In genomic region chr16:48123104-48123788, GRCh38 we compare ENCODE assay signal across 8 cellular contexts. TPM values are rescaled to one million over a fixed set of nuclear protein-coding genes. Genes with fewer than 3 reads are reported as not detected.
A peak's percentile ranks its signal among the peaks of the same experiment; 100 is the strongest.
DNase-seq lines count a peak whose midpoint lies in the region; ATAC-seq and TF ChIP-seq lines count a peak whose summit lies in the region.

No MANE protein-coding gene starts in this region.

- no peak overlapping the region for H4K91ac ChIP-seq in H9 (ENCODE audit: insufficient read length, low read depth, low read length)

- H3K4me2 ChIP-seq in hepatocyte (no peak overlapping the region), H9 (ENCODE audit: insufficient read depth, insufficient read length, low read length) (no peak overlapping the region)

- H3K27me3 Mint-ChIP-seq in stimulated activated naive CD8-positive, alpha-beta T cell treated with anti-CD3 and anti-CD28 coated beads, Interleukin-15, amount 100 ng/mL, for 72 hours: peaks cover 31% of the 10 kb centered on the region
- H3K27me3 Mint-ChIP-seq in H9 (ENCODE audit: low read depth): peaks cover 3% of the 10 kb centered on the region; the same call in 1 of the 2 replicates

- intact Hi-C loops in left ventricle myocardium superior (cut with micrococcal nuclease): no loop called here

- H3K56ac ChIP-seq in H9 (ENCODE audit: insufficient read length, low read depth, low read length): no peak overlapping the region

- H2BK120ac ChIP-seq in H9 (ENCODE audit: low read depth, low read length, poor library complexity, severe bottlenecking): no peak overlapping the region

- peaks cover 9% of the 10 kb centered on the region for H3K4me1 Mint-ChIP-seq in stimulated activated naive CD8-positive, alpha-beta T cell treated with anti-CD3 and anti-CD28 coated beads, Interleukin-15, amount 100 ng/mL, for 72 hours
- H3K4me1 Mint-ChIP-seq in H9: peaks cover 6 to 8% of the 10 kb centered on the region in 2 experiments

- no peak overlapping the region for H3K4ac ChIP-seq in H9 (ENCODE audit: low read depth, low read length)

- TF ChIP-seq CTCF in hepatocyte (IDR thresholded peaks at IDR 0.05; ENCODE audit: poor library complexity): no peak
- no peak for TF ChIP-seq CTCF in H9 (conservative IDR thresholded peaks at IDR 0.05)

- H3K36me3 Mint-ChIP-seq in H9 (ENCODE audit: insufficient read depth in 1 of 3, low read depth in 3 of 3): peaks cover 0 to 1% (median 0%) of the 10 kb centered on the region in 3 experiments; a peak in 1 of 7 replicates

- H4K5ac ChIP-seq in H9 (ENCODE audit: insufficient read length, low read depth, low read length): no peak overlapping the region

- 80% methylated on average over 5 of the region's 5 CpGs for WGBS in hepatocyte (ENCODE audit: low lambda C conversion rate, missing lambda C conversion rate)
- WGBS in H9 (ENCODE audit: extremely low coverage, insufficient read length, low lambda C conversion rate): no CpG with 5 or more reads among the region's 5 CpGs

- no peak overlapping the region for H2BK5ac ChIP-seq in H9 (ENCODE audit: insufficient read length, low read length)

- DNase-seq in GM03348 (ENCODE audit: low spot score): peak; percentile 94
- peak; percentile 71 to 79 for DNase-seq in activated CD4-positive, alpha-beta T cell treated with anti-CD3 and anti-CD28 coated beads, Interleukin-2, amount 50 U/mL, for 48 hours
- DNase-seq in hepatocyte (ENCODE audit: low spot score): peak; percentile 63
- DNase-seq in stimulated activated naive CD8-positive, alpha-beta T cell treated with anti-CD3 and anti-CD28 coated beads, Interleukin-15, amount 100 ng/mL, for 72 hours: peak in 1 of 2 donors; percentile 36
- DNase-seq in H9: no peak
- DNase-seq in left ventricle myocardium superior: no peak

- no peak overlapping the region for H2BK15ac ChIP-seq in H9 (ENCODE audit: low read depth, low read length)

- H3K23me2 ChIP-seq in H9 (ENCODE audit: insufficient read length, low read depth, low read length, poor library complexity, severe bottlenecking): no peaks in the 10 kb centered on the region

- no peak overlapping the region for H3K23ac ChIP-seq in H9 (ENCODE audit: insufficient read length, low read depth, low read length)

- H3K9me2 ChIP-seq in hepatocyte (replicated peaks; ENCODE audit: insufficient read depth): no peaks in the 10 kb centered on the region

- H3K4me3 ChIP-seq in hepatocyte: no peak overlapping the region

- H3K27ac ChIP-seq in hepatocyte (no peak overlapping the region), H9 (ENCODE audit: insufficient read length, low read depth, low read length) (no peak overlapping the region)

- H3K14ac ChIP-seq in H9 (ENCODE audit: insufficient read depth, low read length): no peak overlapping the region

- no peaks in the 10 kb centered on the region for H3K4me1 ChIP-seq in hepatocyte (ENCODE audit: insufficient read depth)
- H3K4me1 ChIP-seq in H9 (ENCODE audit: insufficient read depth, low read length): peaks cover 2% of the 10 kb centered on the region; the same call in 1 of the 2 replicates

- ATAC-seq in HG02870 (IDR thresholded peaks at IDR 0.05; ENCODE audit: unreplicated experiment) (peak; percentile 84), HG03097 (IDR thresholded peaks at IDR 0.05; ENCODE audit: low FRiP score, unreplicated experiment) (no peak), left ventricle myocardium superior (no peak)
- peak; percentile 85 for ATAC-seq in stimulated activated naive CD8-positive, alpha-beta T cell treated with anti-CD3 and anti-CD28 coated beads, Interleukin-15, amount 100 ng/mL, for 72 hours

- no peak overlapping the region for H3K18ac ChIP-seq in H9 (ENCODE audit: insufficient read length, low read depth, low read length)

- H2AFZ ChIP-seq in hepatocyte (no peak overlapping the region), H9 (ENCODE audit: low read length) (no peak overlapping the region)

- peaks cover 0 to 8% of the 10 kb centered on the region in 2 donors for H3K9me3 Mint-ChIP-seq in stimulated activated naive CD8-positive, alpha-beta T cell treated with anti-CD3 and anti-CD28 coated beads, Interleukin-15, amount 100 ng/mL, for 72 hours
- H3K9me3 Mint-ChIP-seq in H9: 0 out of 5 replicates have a peak, but pooled peaks cover 0 to 2% of the 10 kb centered on the region in 2 experiments

- H3K79me2 ChIP-seq in hepatocyte (no peaks in the 10 kb centered on the region), H9 (ENCODE audit: insufficient read depth, low read length) (no peaks in the 10 kb centered on the region)

- no peaks in the 10 kb centered on the region for H3K79me1 ChIP-seq in H9 (ENCODE audit: insufficient read depth, low read depth, low read length, poor library complexity, severe bottlenecking)

- H4K20me1 ChIP-seq in hepatocyte (ENCODE audit: insufficient read depth, poor library complexity, severe bottlenecking) (no peaks in the 10 kb centered on the region), H9 (ENCODE audit: control insufficient read depth, insufficient read depth, insufficient read length) (no peaks in the 10 kb centered on the region)

- no peak overlapping the region for H3T11ph ChIP-seq in H9 (ENCODE audit: low read length)

- no peak overlapping the region for H3K9ac ChIP-seq in H9 (ENCODE audit: extremely low read depth, insufficient read length, low read length)

- H3K36me3 ChIP-seq in hepatocyte (replicated peaks; ENCODE audit: insufficient read depth, low read depth): no peaks in the 10 kb centered on the region

- no peak overlapping the region for H2BK20ac ChIP-seq in H9 (ENCODE audit: low read depth, low read length, poor library complexity, severe bottlenecking)

- no peak overlapping the region for H2BK12ac ChIP-seq in H9 (ENCODE audit: insufficient read length, low read depth, low read length)

- H3K27ac Mint-ChIP-seq in stimulated activated naive CD8-positive, alpha-beta T cell treated with anti-CD3 and anti-CD28 coated beads, Interleukin-15, amount 100 ng/mL, for 72 hours: no peak overlapping the region
- H3K27ac Mint-ChIP-seq in H9: no peak overlapping the region

- no peak overlapping the region for H3K4me3 Mint-ChIP-seq in stimulated activated naive CD8-positive, alpha-beta T cell treated with anti-CD3 and anti-CD28 coated beads, Interleukin-15, amount 100 ng/mL, for 72 hours
- H3K4me3 Mint-ChIP-seq in H9: no peak overlapping the region

- H3K9me3 ChIP-seq in hepatocyte (ENCODE audit: low read depth): no peaks in the 10 kb centered on the region
- H3K9me3 ChIP-seq in H9 (ENCODE audit: control insufficient read depth, low read depth, low read length): no peaks in the 10 kb centered on the region

- no peak overlapping the region for H4K8ac ChIP-seq in H9 (replicated peaks; ENCODE audit: insufficient read length, low read depth, low read length)

- no peak overlapping the region for H2AK5ac ChIP-seq in H9 (ENCODE audit: insufficient read length, low read length)

- H3K27me3 ChIP-seq in hepatocyte (no peaks in the 10 kb centered on the region), H9 (ENCODE audit: insufficient read depth, low read length) (no peaks in the 10 kb centered on the region)

RNA-seq across cellular contexts. Expression of gene ABCC12, which starts 32.5 kb away (rescaled TPM):
- not detected in 2 replicates for total RNA-seq in hepatocyte
- not detected in 2 replicates for polyA plus RNA-seq in hepatocyte
- 0.09 TPM in 1 of 2 replicates, not detected in the other for total RNA-seq in H9 (2021)
- not detected for total RNA-seq in left ventricle myocardium superior

Comparison
In these comparisons a context has a peak if more than half of its experiments do, and no peak if none do; other contexts are left out.
1. DNase-seq: peak in GM03348 (single experiment), activated CD4-positive, alpha-beta T cell treated with anti-CD3 and anti-CD28 coated beads, Interleukin-2, amount 50 U/mL, for 48 hours (2 of 2) and hepatocyte (single experiment); none in H9 (single experiment) and left ventricle myocardium superior (single experiment).
2. ATAC-seq: peak in HG02870 (single experiment) and stimulated activated naive CD8-positive, alpha-beta T cell treated with anti-CD3 and anti-CD28 coated beads, Interleukin-15, amount 100 ng/mL, for 72 hours (single experiment); none in HG03097 (single experiment) and left ventricle myocardium superior (single experiment).